Comparison of ENCODE assay signal across 19 cellular contexts in the genomic region with DNA sequence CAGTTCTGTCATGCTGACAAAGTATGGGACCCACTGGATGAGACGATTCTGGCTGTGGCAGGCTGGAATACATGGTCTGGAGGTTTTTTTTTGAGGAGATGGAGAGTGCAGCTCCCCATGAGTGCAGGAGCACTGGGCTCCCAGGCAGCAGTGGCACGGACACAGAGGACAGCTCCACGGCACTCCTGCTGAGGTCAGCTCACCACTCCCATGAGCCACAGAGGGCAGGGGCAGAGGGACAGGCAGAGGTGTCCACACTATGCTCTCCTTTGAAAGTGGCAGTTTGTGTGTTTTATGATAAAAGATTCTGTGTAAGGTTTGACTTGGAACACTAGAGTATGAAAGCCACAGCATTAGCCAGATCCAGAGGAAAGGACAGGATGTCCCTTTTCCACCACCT.
"Had no signal": no experiment of that assay in that cellular context is flagged by ENCODE, and none has a peak within 500 bp of the region (broad histone marks: within the 10 kb centered on the region; RNA-seq: fewer than 3 reads in every experiment).

No MANE protein-coding gene starts in this region.

- H3K27me3 Mint-ChIP-seq: activated B cell treated with CpG ODN at 0.5 μM for 24 hours; activated CD4-positive, alpha-beta memory T cell treated with anti-CD3 and anti-CD28 coated beads for 36 hours; activated naive CD4-positive, alpha-beta T cell treated with anti-CD3 and anti-CD28 coated beads, Interleukin-2, amount 50 U/mL, for 24 hours; stimulated activated naive CD8-positive, alpha-beta T cell treated with anti-CD3 and anti-CD28 coated beads, Interleukin-15, Interleukin-2, amounts not matched to agents 100 ng/mL and 50 ng/mL, for 24 hours; T-cell had no signal

- H3K4me1 Mint-ChIP-seq: activated B cell treated with CpG ODN at 0.5 μM for 24 hours; activated naive CD4-positive, alpha-beta T cell treated with anti-CD3 and anti-CD28 coated beads, Interleukin-2, amount 50 U/mL, for 24 hours; nephron; T-cell had no signal

- H3K4me3 Mint-ChIP-seq: activated B cell treated with CpG ODN at 0.5 μM for 24 hours; activated CD4-positive, alpha-beta memory T cell treated with anti-CD3 and anti-CD28 coated beads for 36 hours; activated naive CD4-positive, alpha-beta T cell treated with anti-CD3 and anti-CD28 coated beads, Interleukin-2, amount 50 U/mL, for 24 hours; nephron; stimulated activated naive CD8-positive, alpha-beta T cell treated with anti-CD3 and anti-CD28 coated beads, Interleukin-15, Interleukin-2, amounts not matched to agents 100 ng/mL and 50 ng/mL, for 24 hours; T-cell had no signal

- H3K9me3 ChIP-seq: suprapubic skin, upper lobe of left lung had no signal

- DNase-seq: activated B cell treated with CpG ODN at 0.5 μM for 24 hours; activated CD4-positive, alpha-beta memory T cell treated with anti-CD3 and anti-CD28 coated beads for 36 hours; activated CD4-positive, alpha-beta T cell treated with anti-CD3 and anti-CD28 coated beads for 4 hours; activated gamma-delta T cell; activated T-cell treated with anti-CD3 and anti-CD28 coated beads, Interleukin-2, amount 50 U/mL, for 48 hours; effector memory CD4-positive, alpha-beta T cell; left colon; midbrain; nucleus accumbens; posterior cingulate gyrus; stimulated activated CD4-positive, alpha-beta T cell treated with anti-CD3 and anti-CD28 coated beads, Interleukin-2, amount 100 ng/mL, for 24 hours; T-cell; T-helper 9 cell; upper lobe of left lung had no signal

- H3K27ac Mint-ChIP-seq: activated B cell treated with CpG ODN at 0.5 μM for 24 hours; activated CD4-positive, alpha-beta memory T cell treated with anti-CD3 and anti-CD28 coated beads for 36 hours; activated naive CD4-positive, alpha-beta T cell treated with anti-CD3 and anti-CD28 coated beads, Interleukin-2, amount 50 U/mL, for 24 hours; stimulated activated naive CD8-positive, alpha-beta T cell treated with anti-CD3 and anti-CD28 coated beads, Interleukin-15, Interleukin-2, amounts not matched to agents 100 ng/mL and 50 ng/mL, for 24 hours; T-cell had no signal

- ATAC-seq: left colon, SK-N-SH treated with all-trans-retinoic acid at 6 μM for 48 hours, T-cell had no signal
